Comparison of ENCODE assay signal across 1 cellular context in genomic region chr2:190280565-190281330, GRCh38.
TF ChIP-seq lines count a peak whose summit lies in the region.

No MANE protein-coding gene starts in this region.

TF ChIP-seq in GM23338, 12 proteins besides CTCF, POLR2A, EP300 and RAD21 (continued from another document):
- TF ChIP-seq REST (IDR thresholded peaks at IDR 0.05; ENCODE audit: unreplicated experiment) (no peak), STAT1 (IDR thresholded peaks at IDR 0.05; ENCODE audit: unreplicated experiment) (no peak), JUNB (IDR thresholded peaks at IDR 0.05; ENCODE audit: unreplicated experiment) (no peak), NANOG (IDR thresholded peaks at IDR 0.05; ENCODE audit: borderline replicate concordance) (no peak), ZNF114 (CRISPR knock-in tag; IDR thresholded peaks at IDR 0.05) (no peak), EZH2phosphoT487 (IDR thresholded peaks at IDR 0.05; ENCODE audit: unreplicated experiment) (no peak), EZH2 (IDR thresholded peaks at IDR 0.05; ENCODE audit: low read depth, unreplicated experiment) (no peak), ETS1 (IDR thresholded peaks at IDR 0.05) (no peak), ZNF462 (CRISPR knock-in tag; IDR thresholded peaks at IDR 0.05) (no peak), POLR2AphosphoS5 (IDR thresholded peaks at IDR 0.05; ENCODE audit: low read depth) (no peak), ZNF331 (CRISPR knock-in tag; IDR thresholded peaks at IDR 0.05; ENCODE audit: low read depth) (no peak)
